ENCODE assay signal across 1 cellular context in genomic region chr1:9629445-9630201, GRCh38.
TF ChIP-seq lines count a peak whose summit lies in the region.

No MANE protein-coding gene starts in this region.

TF ChIP-seq in GM23338, 12 proteins besides CTCF, POLR2A, EP300 and RAD21 (continued from another document):
- TF ChIP-seq ZNF462 (CRISPR knock-in tag; IDR thresholded peaks at IDR 0.05) = no peak
- TF ChIP-seq NANOG (IDR thresholded peaks at IDR 0.05; ENCODE audit: borderline replicate concordance) = no peak
- TF ChIP-seq CREB1 (CRISPR knock-in tag; IDR thresholded peaks at IDR 0.05; ENCODE audit: low read depth) = no peak
- no peak for TF ChIP-seq POLR2AphosphoS5 (IDR thresholded peaks at IDR 0.05; ENCODE audit: low read depth)
- TF ChIP-seq ZNF114 (CRISPR knock-in tag; IDR thresholded peaks at IDR 0.05) = no peak
- TF ChIP-seq EZH2phosphoT487 (IDR thresholded peaks at IDR 0.05; ENCODE audit: unreplicated experiment) = no peak
